8 cellular contexts compared by ENCODE assay signal in the genomic region with DNA sequence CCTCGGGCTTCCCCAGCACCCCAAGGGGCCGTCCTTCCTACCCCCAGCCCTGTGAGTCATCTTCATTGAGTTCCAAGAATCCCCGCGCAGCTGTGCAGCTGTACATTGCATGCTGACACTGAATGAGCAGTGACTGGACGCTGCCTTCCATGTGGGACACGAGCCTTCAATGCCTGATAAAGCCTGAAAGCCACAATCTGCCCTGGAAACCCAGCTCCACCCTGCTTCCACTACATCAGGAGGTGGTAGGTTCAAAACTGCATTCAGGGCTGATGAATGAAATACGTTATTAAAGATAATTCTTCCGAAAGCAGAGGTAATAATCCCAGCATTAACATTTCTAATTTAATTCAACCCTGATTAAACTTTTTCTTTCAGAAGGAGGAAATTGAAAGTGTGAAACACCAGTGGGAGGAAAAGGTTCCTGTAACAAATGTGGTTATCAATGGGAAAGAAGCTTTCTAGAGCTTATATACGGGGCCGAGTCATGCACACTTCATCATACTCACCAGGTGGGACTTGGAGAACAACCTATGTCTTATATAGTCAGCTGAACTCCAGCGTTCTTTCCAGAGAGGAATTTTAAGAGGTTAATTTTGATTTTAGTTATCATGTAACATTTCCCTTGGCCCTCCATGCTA.
DNase-seq lines count a peak whose midpoint lies in the region; ATAC-seq and TF ChIP-seq lines count a peak whose summit lies in the region.

No MANE protein-coding gene starts in this region.

- H4K20me1 ChIP-seq in hepatocyte (ENCODE audit: insufficient read depth, poor library complexity, severe bottlenecking): no peaks in the 10 kb centered on the region

- H3K36me3 ChIP-seq in hepatocyte (replicated peaks; ENCODE audit: insufficient read depth, low read depth) (no peaks in the 10 kb centered on the region), upper lobe of left lung (no peaks in the 10 kb centered on the region)

- H2AFZ ChIP-seq in hepatocyte: no peak overlapping the region

- no peak for TF ChIP-seq EP300 in upper lobe of left lung (IDR thresholded peaks at IDR 0.05)

- H3K9me3 ChIP-seq in hepatocyte (ENCODE audit: low read depth): no peaks in the 10 kb centered on the region
- H3K9me3 ChIP-seq in upper lobe of left lung: no peaks in the 10 kb centered on the region

- H3K4me3 ChIP-seq in AG10803 (ENCODE audit: low read length): 0 out of 2 replicates have a peak overlapping the region, but pooled peaks have one; percentile 3
- no peak overlapping the region for H3K4me3 ChIP-seq in hepatocyte
- H3K4me3 ChIP-seq in upper lobe of left lung: no peak overlapping the region

- H3K79me2 ChIP-seq in hepatocyte: no peaks in the 10 kb centered on the region

- H3K27me3 ChIP-seq in hepatocyte (no peaks in the 10 kb centered on the region), upper lobe of left lung (no peaks in the 10 kb centered on the region)

- ATAC-seq in HG02588 (IDR thresholded peaks at IDR 0.05; ENCODE audit: unreplicated experiment) (peak; percentile 55), upper lobe of left lung (ENCODE audit: low FRiP score in 2 of 2) (peak; percentile 69 to 80), HG03159 (IDR thresholded peaks at IDR 0.05; ENCODE audit: unreplicated experiment) (no peak), HG03175 (IDR thresholded peaks at IDR 0.05; ENCODE audit: unreplicated experiment) (no peak)

- H3K27ac ChIP-seq in hepatocyte: no peak overlapping the region
- H3K27ac ChIP-seq in upper lobe of left lung: no peak overlapping the region

- 74% methylated on average over 11 of the region's 11 CpGs for WGBS in hepatocyte (ENCODE audit: low lambda C conversion rate, missing lambda C conversion rate)
- 69 to 75% methylated on average over 11 of the region's 11 CpGs for WGBS in upper lobe of left lung, 2 donors

- H3K9me2 ChIP-seq in hepatocyte (replicated peaks; ENCODE audit: insufficient read depth): no peaks in the 10 kb centered on the region

- TF ChIP-seq POLR2A in upper lobe of left lung (IDR thresholded peaks at IDR 0.05): no peak

- TF ChIP-seq CTCF in AG10803 (conservative IDR thresholded peaks at IDR 0.05; ENCODE audit: low read length) (no peak), hepatocyte (IDR thresholded peaks at IDR 0.05; ENCODE audit: poor library complexity) (no peak), upper lobe of left lung (IDR thresholded peaks at IDR 0.05) (no peak)

- H3K4me2 ChIP-seq in hepatocyte: no peak overlapping the region

- H3K4me1 ChIP-seq in hepatocyte (ENCODE audit: insufficient read depth) (no peaks in the 10 kb centered on the region), upper lobe of left lung (no peaks in the 10 kb centered on the region)

- DNase-seq in AG10803 (ENCODE audit: low read depth): peak; percentile 97
- peak; percentile 66 for DNase-seq in activated CD8-positive, alpha-beta memory T cell treated with anti-CD3 and anti-CD28 coated beads, Interleukin-2, amount 50 U/mL, for 48 hours
- peak; percentile 49 for DNase-seq in hepatocyte (ENCODE audit: low spot score)
- DNase-seq in upper lobe of left lung: peak in 1 of 2 donors; percentile 37
- no peak for DNase-seq in NK-92 treated with Interleukin-12 subunit alpha and Interleukin-12 subunit beta, amount 100 ng/mL, for 24 hours (lab: John Stamatoyannopoulos, UW)

Comparison
In these comparisons a context has a peak if more than half of its experiments do, and no peak if none do; other contexts are left out.
1. ATAC-seq: peak in HG02588 (single experiment) and upper lobe of left lung (2 of 2); none in HG03159 (single experiment) and HG03175 (single experiment).